In genomic region chr1:160862151-160863061, GRCh38 we compare ENCODE assay signal across 9 cellular contexts. TPM values are rescaled to one million over a fixed set of nuclear protein-coding genes. Genes with fewer than 3 reads are reported as not detected.
A peak's percentile ranks its signal among the peaks of the same experiment; 100 is the strongest.
DNase-seq lines count a peak whose midpoint lies in the region; ATAC-seq and TF ChIP-seq lines count a peak whose summit lies in the region.
"Had no signal": no experiment of that assay in that cellular context is flagged by ENCODE, and none has a peak within 500 bp of the region (broad histone marks: within the 10 kb centered on the region; RNA-seq: fewer than 3 reads in every experiment).

CD244 (minus strand) TSS chr1:160862887; CDS start chr1:160862677, 210 bp downstream.

- no peak within 1 kb of the TSS for H3K27ac ChIP-seq in SK-N-SH (ENCODE audit: low read depth in 2 of 2, low read length in 1 of 2)
- peak within 1 kb of the TSS in 2 of 10 donors; percentile 25 to 85 for H3K27ac ChIP-seq in heart right ventricle

- intact Hi-C loops in heart right ventricle (cut with DNase I): no loop called here

- H3K4me3 ChIP-seq in SK-N-SH (ENCODE audit: low read depth in 2 of 2, low read length in 1 of 2): no peak within 1 kb of the TSS
- H3K4me3 ChIP-seq in heart right ventricle: peak within 1 kb of the TSS in 1 of 10 donors; percentile 46

- H3K9me2 ChIP-seq in SK-N-SH: no peaks in the 10 kb centered on the region

- H3K4me1 ChIP-seq in SK-N-SH (ENCODE audit: control insufficient read depth in 1 of 2, insufficient read depth in 2 of 2, low read depth in 1 of 2, low read length in 1 of 2) (no peaks in the 10 kb centered on the region), heart right ventricle (peaks cover 0 to 62% (median 0%) of the 10 kb centered on the region in 9 donors)

- no peaks in the 10 kb centered on the region for H4K20me1 ChIP-seq in SK-N-SH (ENCODE audit: insufficient read depth)

- H3F3A ChIP-seq in SK-N-SH (replicated peaks; ENCODE audit: insufficient read depth): no peaks in the 10 kb centered on the region

- DNase-seq in SK-N-SH: no peak
- DNase-seq in activated CD4-positive, alpha-beta T cell treated with anti-CD3 and anti-CD28 coated beads, Interleukin-2, amount 50 U/mL, for 1 hour: peak; percentile 18
- DNase-seq in heart right ventricle: peak in 1 of 2 donors; percentile 29
- DNase-seq in stimulated activated CD8-positive, alpha-beta memory T cell treated with anti-CD3 and anti-CD28 coated beads, Interleukin-15, amount 100 ng/mL, for 4 hours (ENCODE audit: low read depth in 2 of 2): peak; percentile 34 to 42
- DNase-seq in SW 1271 (lab: John Stamatoyannopoulos, UW): no peak

- TF ChIP-seq EP300 in SK-N-SH (IDR thresholded peaks at IDR 0.05; ENCODE audit: borderline replicate concordance in 1 of 2, low read depth in 1 of 2, low read length in 1 of 2): no peak

- no peaks in the 10 kb centered on the region for H3K36me3 ChIP-seq in SK-N-SH (replicated peaks in 1 of 2; ENCODE audit: control insufficient read depth in 1 of 2, insufficient read depth in 2 of 2, low read length in 1 of 2)
- no peaks in the 10 kb centered on the region for H3K36me3 ChIP-seq in heart right ventricle

- H2AFZ ChIP-seq in SK-N-SH (ENCODE audit: low read depth): no peak within 1 kb of the TSS

- H3K9me3 ChIP-seq in SK-N-SH (no peaks in the 10 kb centered on the region), heart right ventricle (no peaks in the 10 kb centered on the region)

- TF ChIP-seq CTCF in SK-N-SH (IDR thresholded peaks at IDR 0.05): no peak
- TF ChIP-seq CTCF in heart right ventricle (IDR thresholded peaks at IDR 0.05): no peak

- H3K27me3 ChIP-seq in SK-N-SH (ENCODE audit: insufficient read depth) (no peaks in the 10 kb centered on the region; the same call in 1 of the 2 replicates), heart right ventricle (peaks cover 0 to 33% (median 18%) of the 10 kb centered on the region in 7 donors)

- TF ChIP-seq RAD21 in SK-N-SH (IDR thresholded peaks at IDR 0.05; ENCODE audit: low read length): no peak

- no peak within 1 kb of the TSS for H3K9ac ChIP-seq in SK-N-SH

- ATAC-seq in SK-N-SH treated with all-trans-retinoic acid at 6 μM for 48 hours (peak; percentile 25; the same call in 2 of the 3 replicates), HG03342 (IDR thresholded peaks at IDR 0.05; ENCODE audit: unreplicated experiment) (peak; percentile 76), heart right ventricle (peak in 7 of 8 donors; percentile 32 to 72 (median 53)), HG02571 (IDR thresholded peaks at IDR 0.05; ENCODE audit: unreplicated experiment) (no peak)
- ATAC-seq: left colon had no signal

- no peak within 1 kb of the TSS for H3K4me2 ChIP-seq in SK-N-SH

- WGBS in SK-N-SH (ENCODE audit: low lambda C conversion rate): 14% methylated on average over 7 of the region's 13 CpGs
- 31 to 42% methylated on average over 13 of the region's 13 CpGs for WGBS in heart right ventricle, 2 donors

- POLR2A ChIA-PET in SK-N-SH (lab: Yijun Ruan, JAX): no interaction called here

- CTCF ChIA-PET in SK-N-SH (lab: Yijun Ruan, JAX): no interaction called here

- H3K79me2 ChIP-seq in SK-N-SH (ENCODE audit: insufficient read depth): no peaks in the 10 kb centered on the region

TF ChIP-seq in SK-N-SH treated with all-trans-retinoic acid at 6 μM for 48 hours, 23 proteins besides CTCF, POLR2A, EP300 and RAD21:
- TF ChIP-seq RARB (CRISPR knock-in tag; IDR thresholded peaks at IDR 0.05) (no peak), GLIS3 (CRISPR knock-in tag; IDR thresholded peaks at IDR 0.05) (no peak), ARNTL (CRISPR knock-in tag; IDR thresholded peaks at IDR 0.05; ENCODE audit: borderline replicate concordance, low read depth) (no peak), POU6F1 (CRISPR knock-in tag; IDR thresholded peaks at IDR 0.05; ENCODE audit: borderline replicate concordance, low read depth) (no peak)

TF ChIP-seq in SK-N-SH, 30 proteins besides CTCF, POLR2A, EP300 and RAD21:
- TF ChIP-seq RCOR1 (IDR thresholded peaks at IDR 0.05; ENCODE audit: low read length) (no peak), JUND (IDR thresholded peaks at IDR 0.05) (no peak), TAF1 (IDR thresholded peaks at IDR 0.05; ENCODE audit: borderline replicate concordance, low read depth, low read length) (no peak), MXI1 (IDR thresholded peaks at IDR 0.05; ENCODE audit: low read depth, low read length) (no peak), EZH2phosphoT487 (IDR thresholded peaks at IDR 0.05; ENCODE audit: borderline replicate concordance, low read depth) (no peak), TEAD4 (IDR thresholded peaks at IDR 0.05; ENCODE audit: borderline replicate concordance, insufficient read depth) (no peak), NFIC (IDR thresholded peaks at IDR 0.05; ENCODE audit: borderline replicate concordance) (no peak), REST (IDR thresholded peaks at IDR 0.05; ENCODE audit: low read depth, low read length) (no peak), SIN3A (IDR thresholded peaks at IDR 0.05; ENCODE audit: borderline replicate concordance, low read depth, low read length) (no peak), FOXM1 (IDR thresholded peaks at IDR 0.05; ENCODE audit: low read depth) (no peak), GATA2 (CRISPR knock-in tag; IDR thresholded peaks at IDR 0.05) (no peak), SMC3 (IDR thresholded peaks at IDR 0.05; ENCODE audit: low read depth, low read length) (no peak), FOXJ3 (CRISPR knock-in tag; IDR thresholded peaks at IDR 0.05) (no peak)

RNA-seq across cellular contexts. Expression of gene CD244, which starts in this region (rescaled TPM):
- polyA plus RNA-seq in SK-N-SH (2012; rRNA removed): not detected in 2 replicates
- polyA plus RNA-seq in SK-N-SH (2012; cell fraction: cytosol; rRNA removed): not detected in 2 replicates
- polyA plus RNA-seq in SK-N-SH (2012; cell fraction: nucleus; rRNA removed): not detected in 2 replicates
- total RNA-seq in heart right ventricle: 1 to 10 TPM in 1 of 10 donors, under 1 TPM in 6, not detected in 3; 0.10 to 1.5 (median 0.25) TPM
- polyA plus RNA-seq in heart right ventricle: under 1 TPM in 1 of 2 donors, not detected in 1; 0.12 TPM

Comparison
In these comparisons a context has a peak if more than half of its experiments do, and no peak if none do; other contexts are left out.
1. DNase-seq: peak in activated CD4-positive, alpha-beta T cell treated with anti-CD3 and anti-CD28 coated beads, Interleukin-2, amount 50 U/mL, for 1 hour (single experiment) and stimulated activated CD8-positive, alpha-beta memory T cell treated with anti-CD3 and anti-CD28 coated beads, Interleukin-15, amount 100 ng/mL, for 4 hours (2 of 2); none in SK-N-SH (single experiment) and SW 1271 (0 of 2).